In genomic region chr4:2745981-2746806, GRCh38 we compare ENCODE assay signal across 9 cellular contexts. TPM values are rescaled to one million over a fixed set of nuclear protein-coding genes. Genes with fewer than 3 reads are reported as not detected.
DNase-seq lines count a peak whose midpoint lies in the region; ATAC-seq and TF ChIP-seq lines count a peak whose summit lies in the region.
"Had no signal": no experiment of that assay in that cellular context is flagged by ENCODE, and none has a peak within 500 bp of the region (broad histone marks: within the 10 kb centered on the region; RNA-seq: fewer than 3 reads in every experiment).

No MANE protein-coding gene starts in this region.

- H3K36me3 ChIP-seq in DOHH2 (ENCODE audit: control insufficient read depth, low read length): peaks cover 52% of the 10 kb centered on the region
- peaks cover 0 to 66% of the 10 kb centered on the region in 2 donors for H3K36me3 ChIP-seq in gastroesophageal sphincter
- no peaks in the 10 kb centered on the region for H3K36me3 ChIP-seq in testis (ENCODE audit: low read depth, missing control alignments)

- peak; percentile 93 for DNase-seq in M059J (ENCODE audit: low read depth)
- DNase-seq in activated CD8-positive, alpha-beta memory T cell treated with anti-CD3 and anti-CD28 coated beads, Interleukin-2, amount 50 U/mL, for 48 hours: peak; percentile 90
- peak; percentile 96 for DNase-seq in stimulated activated CD4-positive, alpha-beta T cell treated with anti-CD3 and anti-CD28 coated beads, Interleukin-4, amount 100 ng/mL, for 24 hours
- no peak for DNase-seq in NCI-H1092 (lab: John Stamatoyannopoulos, UW)
- no peak for DNase-seq in testis

- H3K27me3 ChIP-seq in DOHH2 (ENCODE audit: control insufficient read depth, low read length): no peaks in the 10 kb centered on the region
- H3K27me3 ChIP-seq in gastroesophageal sphincter: no peaks in the 10 kb centered on the region
- H3K27me3 ChIP-seq in testis: no peaks in the 10 kb centered on the region

- TF ChIP-seq EP300 in gastroesophageal sphincter (IDR thresholded peaks at IDR 0.05): no peak

- no peak for TF ChIP-seq CTCF in DOHH2 (IDR thresholded peaks at IDR 0.05; ENCODE audit: low read depth, low read length, poor library complexity, severe bottlenecking)
- TF ChIP-seq CTCF in gastroesophageal sphincter (IDR thresholded peaks at IDR 0.05): no peak
- no peak for TF ChIP-seq CTCF in testis (IDR thresholded peaks at IDR 0.05)

- ATAC-seq in GM21619 (IDR thresholded peaks at IDR 0.05; ENCODE audit: unreplicated experiment) (peak; percentile 90), gastroesophageal sphincter (no peak)

- H3K27ac ChIP-seq in DOHH2 (ENCODE audit: low read depth, low read length) (peak overlapping the region; percentile 38), gastroesophageal sphincter (peak overlapping the region in 3 of 4 donors; percentile 11 to 29 (median 29)), testis (no peak overlapping the region)
- H3K27ac ChIP-seq: SK-N-MC had no signal

- H4K20me1 ChIP-seq in DOHH2 (ENCODE audit: control insufficient read depth, insufficient read depth, low read depth, low read length): 0 out of 2 replicates have a peak, but pooled peaks cover 2% of the 10 kb centered on the region

- H3K4me3 ChIP-seq in DOHH2 (ENCODE audit: low read length) (peak overlapping the region; percentile 30), gastroesophageal sphincter (no peak overlapping the region), testis (no peak overlapping the region)
- H3K4me3 ChIP-seq: SK-N-MC had no signal

- peaks cover 39% of the 10 kb centered on the region for H3K4me1 ChIP-seq in DOHH2 (ENCODE audit: control insufficient read depth, low read length)
- H3K4me1 ChIP-seq in gastroesophageal sphincter: peaks cover 0 to 30% (median 5%) of the 10 kb centered on the region in 3 donors
- H3K4me1 ChIP-seq in testis: peaks cover 23% of the 10 kb centered on the region

- H3K4me2 ChIP-seq in DOHH2 (ENCODE audit: low read length): peak overlapping the region; percentile 60

- H3K79me2 ChIP-seq in DOHH2 (ENCODE audit: control insufficient read depth, low read length): peaks cover 9% of the 10 kb centered on the region

- TF ChIP-seq POLR2A in gastroesophageal sphincter (IDR thresholded peaks at IDR 0.05): no peak
- TF ChIP-seq POLR2A in testis (IDR thresholded peaks at IDR 0.05): no peak

- H3K9me3 ChIP-seq in DOHH2 (ENCODE audit: control insufficient read depth, insufficient read depth, low read length) (no peaks in the 10 kb centered on the region), gastroesophageal sphincter (no peaks in the 10 kb centered on the region), testis (no peaks in the 10 kb centered on the region)

- H3F3A ChIP-seq in DOHH2 (ENCODE audit: control insufficient read depth, insufficient read depth): peaks cover 3% of the 10 kb centered on the region; the same call in 1 of the 2 replicates

- no peaks in the 10 kb centered on the region for H3K9me2 ChIP-seq in DOHH2 (replicated peaks; ENCODE audit: control insufficient read depth, low read length)

- WGBS in gastroesophageal sphincter (ENCODE audit: low coverage in 1 of 2), 2 donors: 56 to 68% methylated on average over 8 to 10 of the region's 21 CpGs
- 69 to 86% methylated on average over 9 to 21 of the region's 21 CpGs for WGBS in testis, 2 donors

- intact Hi-C loops in testis (cut with DNase I; ENCODE audit: low total_unique reads): no loop called here

RNA-seq across cellular contexts. Expression of gene TNIP2, which starts 9.9 kb away (rescaled TPM):
- total RNA-seq in M059J (2014; rRNA removed; shearing (Covaris generic)): 27.9 and 49.4 TPM in 2 replicates
- 10 to 100 TPM; 54.8 to 74.0 (median 70.4) TPM for total RNA-seq in gastroesophageal sphincter
- total RNA-seq in testis: 100 to 1,000 TPM in 1 of 2 donors, 10 to 100 TPM in 1; 99.7 to 108 TPM
- 35.1 TPM for polyA plus RNA-seq in testis (ENCODE audit: insufficient read depth, low read depth, low replicate concordance)

RNA-seq across cellular contexts. Expression of gene SH3BP2, which starts 46.7 kb away (rescaled TPM):
- 18.7 and 28.7 TPM in 2 replicates for total RNA-seq in M059J (2014; rRNA removed; shearing (Covaris generic))
- total RNA-seq in gastroesophageal sphincter (10 to 100 TPM; 26.8 to 36.4 (median 29.3) TPM), testis (10 to 100 TPM; 45.0 to 47.3 TPM)
- polyA plus RNA-seq in testis (ENCODE audit: insufficient read depth, low read depth, low replicate concordance): 26.6 TPM

Comparison
In these comparisons a context has a peak if more than half of its experiments do, and no peak if none do; other contexts are left out.
1. H3K27ac ChIP-seq: peak in DOHH2 (single experiment) and gastroesophageal sphincter (3 of 4); none in testis (0 of 2).
2. DNase-seq: peak in M059J (single experiment), activated CD8-positive, alpha-beta memory T cell treated with anti-CD3 and anti-CD28 coated beads, Interleukin-2, amount 50 U/mL, for 48 hours (single experiment) and stimulated activated CD4-positive, alpha-beta T cell treated with anti-CD3 and anti-CD28 coated beads, Interleukin-4, amount 100 ng/mL, for 24 hours (single experiment); none in NCI-H1092 (single experiment) and testis (single experiment).